Comparison of ENCODE assay signal across 32 cellular contexts in the genomic region with DNA sequence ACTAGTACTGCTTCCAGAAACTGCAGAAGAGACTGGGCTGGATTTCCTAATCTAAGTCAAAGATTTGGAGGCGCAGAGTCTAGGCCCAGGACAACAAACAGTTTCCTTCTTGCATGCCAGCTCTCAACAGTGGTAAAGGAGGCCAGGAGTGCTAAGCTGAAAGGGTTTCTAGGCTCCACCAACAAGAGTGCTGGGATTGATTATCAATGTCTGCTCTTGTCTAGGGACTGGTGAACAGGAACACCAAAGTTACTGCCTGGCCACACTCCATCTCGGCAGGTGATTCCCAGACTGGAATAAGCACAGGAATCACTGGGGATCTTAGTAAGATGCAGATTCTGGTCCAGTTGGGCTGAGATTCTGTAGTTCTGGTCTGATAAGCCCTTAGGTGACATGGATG. TPM values are rescaled to one million over a fixed set of nuclear protein-coding genes. Genes with fewer than 3 reads are reported as not detected.
"Had no signal": no experiment of that assay in that cellular context is flagged by ENCODE, and none has a peak within 500 bp of the region (broad histone marks: within the 10 kb centered on the region; RNA-seq: fewer than 3 reads in every experiment).

No MANE protein-coding gene starts in this region.

- H3K4me1 Mint-ChIP-seq: activated T-helper 17 cell treated with anti-CD3 and anti-CD28 coated beads, Interleukin-2, amount 50 U/mL, for 72 hours; naive thymus-derived CD4-positive, alpha-beta T cell had no signal

- H3K4me3 Mint-ChIP-seq: activated T-cell treated with anti-CD3 and anti-CD28 coated beads, Interleukin-2, amount 50 U/mL, for 24 hours; activated T-helper 17 cell treated with anti-CD3 and anti-CD28 coated beads, Interleukin-2, amount 50 U/mL, for 72 hours; mesothelial cell of epicardium; naive thymus-derived CD4-positive, alpha-beta T cell; neural crest cell had no signal

- H3K36me3 ChIP-seq: left ventricle myocardium inferior, right atrium auricular region, transverse colon, vagina had no signal

- H3K4me3 ChIP-seq: left ventricle myocardium inferior, right atrium auricular region, testis, transverse colon, vagina had no signal

- H3K27ac ChIP-seq: epithelial cell of prostate, left ventricle myocardium inferior, parathyroid adenoma, right atrium auricular region, testis, transverse colon, vagina, VCaP had no signal

- H3K9me3 ChIP-seq: left ventricle myocardium inferior, right atrium auricular region, testis, transverse colon, vagina had no signal

- H3K27ac Mint-ChIP-seq: activated T-cell treated with anti-CD3 and anti-CD28 coated beads, Interleukin-2, amount 50 U/mL, for 24 hours; activated T-helper 17 cell treated with anti-CD3 and anti-CD28 coated beads, Interleukin-2, amount 50 U/mL, for 72 hours; mesothelial cell of epicardium; naive thymus-derived CD4-positive, alpha-beta T cell had no signal

- ATAC-seq: activated CD4-positive, CD25-positive, alpha-beta regulatory T cell treated with anti-CD3 and anti-CD28 coated beads, Interleukin-2, amount 50 U/mL, for 24 hours; activated T-helper 17 cell treated with anti-CD3 and anti-CD28 coated beads, Interleukin-2, amount 50 U/mL, for 72 hours; naive thymus-derived CD4-positive, alpha-beta T cell; stimulated activated naive CD8-positive, alpha-beta T cell treated with anti-CD3 and anti-CD28 coated beads, Interleukin-15, Interleukin-2, amounts not matched to agents 100 U/mL and 50 U/mL, for 24 hours had no signal

- H3K9ac ChIP-seq: parathyroid adenoma had no signal

- H2AFZ ChIP-seq: parathyroid adenoma had no signal

- H3K9me3 Mint-ChIP-seq: activated T-cell treated with anti-CD3 and anti-CD28 coated beads, Interleukin-2, amount 50 U/mL, for 24 hours; activated T-helper 17 cell treated with anti-CD3 and anti-CD28 coated beads, Interleukin-2, amount 50 U/mL, for 72 hours had no signal

- H3K4me1 ChIP-seq: parathyroid adenoma, testis had no signal

- H3K27me3 ChIP-seq: right atrium auricular region, testis, transverse colon, vagina had no signal

- H3K79me2 ChIP-seq: parathyroid adenoma had no signal

- FAIRE-seq: endometrium, frontal cortex, islet of Langerhans, TTC549 had no signal

- DNase-seq: activated CD4-positive, alpha-beta T cell treated with anti-CD3 and anti-CD28 coated beads for 48 hours; activated CD4-positive, alpha-beta T cell treated with anti-CD3 and anti-CD28 coated beads, Interleukin-2, amount 50 U/mL, for 48 hours; activated CD8-positive, alpha-beta memory T cell treated with anti-CD3 and anti-CD28 coated beads for 24 hours; activated gamma-delta T cell treated with Interleukin-2 at 50 U/mL for 16 hours; activated naive CD4-positive, alpha-beta T cell treated with anti-CD3 and anti-CD28 coated beads, Interleukin-2, amount 50 U/mL, for 16 hours; activated T-cell treated with anti-CD3 and anti-CD28 coated beads, Interleukin-2, amount 50 U/mL, for 24 hours; amygdala; central memory CD4-positive, alpha-beta T cell; dermis blood vessel endothelial cell; effector CD4-positive, alpha-beta T cell; left ventricle myocardium inferior; naive thymus-derived CD4-positive, alpha-beta T cell; occipital lobe; stimulated activated CD4-positive, alpha-beta T cell treated with anti-CD3 and anti-CD28 coated beads, Interleukin-12 subunit alpha, Interleukin-12 subunit beta, amount 100 ng/mL, for 4 hours; stimulated activated CD4-positive, alpha-beta T cell treated with anti-CD3 and anti-CD28 coated beads, Interleukin-4, amount 100 ng/mL, for 1 hour; stimulated activated naive CD8-positive, alpha-beta T cell treated with anti-CD3 and anti-CD28 coated beads, Interleukin-15, Interleukin-2, amounts not matched to agents 100 U/mL and 50 U/mL, for 24 hours; testis; transverse colon had no signal

- H3K36me3 Mint-ChIP-seq: mesothelial cell of epicardium had no signal

RNA-seq across cellular contexts. Expression of gene FGD5, which starts 22.8 kb away (rescaled TPM):
- total RNA-seq: T-helper 1 cell treated with Interleukin-12 subunit alpha and Interleukin-12 subunit beta and Interleukin-4 antibody, amounts not matched to agents 30 ng/mL and 1 ng/mL, for 36 hours had no signal
- polyA plus RNA-seq: naive thymus-derived CD4-positive, alpha-beta T cell had no signal
